2 cellular contexts compared by ENCODE assay signal in the genomic region with DNA sequence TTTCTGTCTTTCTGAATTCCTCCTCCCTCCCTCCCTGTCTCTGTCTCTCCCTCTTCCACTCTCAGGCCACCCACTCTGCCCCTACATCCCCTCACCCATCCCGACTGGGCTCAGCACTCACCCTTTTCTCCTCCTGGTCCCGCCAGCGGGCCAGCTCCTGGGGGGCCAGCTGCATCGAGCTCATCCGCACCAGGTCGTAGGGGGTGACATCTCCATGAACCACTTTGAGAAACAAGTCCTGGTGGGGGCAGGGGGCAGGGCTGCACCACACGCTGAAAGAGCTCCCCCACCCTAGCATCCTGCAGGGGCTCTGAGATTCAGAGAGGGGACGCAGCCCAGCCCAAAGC.
TF ChIP-seq lines count a peak whose summit lies in the region.

No MANE protein-coding gene starts in this region.

TF ChIP-seq in A549, 52 proteins besides CTCF, POLR2A, EP300 and RAD21:
- TF ChIP-seq SREBF2 (IDR thresholded peaks at IDR 0.05) (no peak), MYC (IDR thresholded peaks at IDR 0.05; ENCODE audit: borderline replicate concordance, low read length) (no peak), CBX8 (IDR thresholded peaks at IDR 0.05) (no peak), RFX5 (IDR thresholded peaks at IDR 0.05) (no peak), BHLHE40 (IDR thresholded peaks at IDR 0.05; ENCODE audit: low read depth, low read length) (no peak), PHF8 (IDR thresholded peaks at IDR 0.05; ENCODE audit: borderline replicate concordance, low read depth) (no peak), JUNB (IDR thresholded peaks at IDR 0.05) (no peak), ZNF302 (CRISPR knock-in tag; IDR thresholded peaks at IDR 0.05) (no peak), MAFK (IDR thresholded peaks at IDR 0.05; ENCODE audit: partially characterized antibody) (no peak), POLR2AphosphoS2 (conservative IDR thresholded peaks at IDR 0.05; ENCODE audit: low read length) (no peak), FOSL2 (IDR thresholded peaks at IDR 0.05) (no peak), FOSL2 (CRISPR knock-in tag; IDR thresholded peaks at IDR 0.05) (no peak), HEYL (CRISPR knock-in tag; IDR thresholded peaks at IDR 0.05) (no peak), TFCP2L1 (CRISPR knock-in tag; IDR thresholded peaks at IDR 0.05) (no peak)
- TF ChIP-seq, protein P1, sequence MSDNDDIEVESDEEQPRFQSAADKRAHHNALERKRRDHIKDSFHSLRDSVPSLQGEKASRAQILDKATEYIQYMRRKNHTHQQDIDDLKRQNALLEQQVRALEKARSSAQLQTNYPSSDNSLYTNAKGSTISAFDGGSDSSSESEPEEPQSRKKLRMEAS (IDR thresholded peaks at IDR 0.05): no peak
- TF ChIP-seq, protein P2, sequence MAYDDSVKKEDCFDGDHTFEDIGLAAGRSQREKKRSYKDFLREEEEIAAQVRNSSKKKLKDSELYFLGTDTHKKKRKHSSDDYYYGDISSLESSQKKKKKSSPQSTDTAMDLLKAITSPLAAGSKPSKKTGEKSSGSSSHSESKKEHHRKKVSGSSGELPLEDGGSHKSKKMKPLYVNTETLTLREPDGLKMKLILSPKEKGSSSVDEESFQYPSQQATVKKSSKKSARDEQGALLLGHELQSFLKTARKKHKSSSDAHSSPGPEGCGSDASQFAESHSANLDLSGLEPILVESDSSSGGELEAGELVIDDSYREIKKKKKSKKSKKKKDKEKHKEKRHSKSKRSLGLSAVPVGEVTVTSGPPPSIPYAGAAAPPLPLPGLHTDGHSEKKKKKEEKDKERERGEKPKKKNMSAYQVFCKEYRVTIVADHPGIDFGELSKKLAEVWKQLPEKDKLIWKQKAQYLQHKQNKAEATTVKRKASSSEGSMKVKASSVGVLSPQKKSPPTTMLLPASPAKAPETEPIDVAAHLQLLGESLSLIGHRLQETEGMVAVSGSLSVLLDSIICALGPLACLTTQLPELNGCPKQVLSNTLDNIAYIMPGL (CRISPR knock-in tag; IDR thresholded peaks at IDR 0.05; ENCODE audit: borderline replicate concordance): no peak
- TF ChIP-seq, protein P3, sequence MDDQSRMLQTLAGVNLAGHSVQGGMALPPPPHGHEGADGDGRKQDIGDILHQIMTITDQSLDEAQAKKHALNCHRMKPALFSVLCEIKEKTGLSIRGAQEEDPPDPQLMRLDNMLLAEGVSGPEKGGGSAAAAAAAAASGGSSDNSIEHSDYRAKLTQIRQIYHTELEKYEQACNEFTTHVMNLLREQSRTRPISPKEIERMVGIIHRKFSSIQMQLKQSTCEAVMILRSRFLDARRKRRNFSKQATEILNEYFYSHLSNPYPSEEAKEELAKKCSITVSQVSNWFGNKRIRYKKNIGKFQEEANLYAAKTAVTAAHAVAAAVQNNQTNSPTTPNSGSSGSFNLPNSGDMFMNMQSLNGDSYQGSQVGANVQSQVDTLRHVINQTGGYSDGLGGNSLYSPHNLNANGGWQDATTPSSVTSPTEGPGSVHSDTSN (IDR thresholded peaks at IDR 0.05): no peak
- TF ChIP-seq, protein P4, sequence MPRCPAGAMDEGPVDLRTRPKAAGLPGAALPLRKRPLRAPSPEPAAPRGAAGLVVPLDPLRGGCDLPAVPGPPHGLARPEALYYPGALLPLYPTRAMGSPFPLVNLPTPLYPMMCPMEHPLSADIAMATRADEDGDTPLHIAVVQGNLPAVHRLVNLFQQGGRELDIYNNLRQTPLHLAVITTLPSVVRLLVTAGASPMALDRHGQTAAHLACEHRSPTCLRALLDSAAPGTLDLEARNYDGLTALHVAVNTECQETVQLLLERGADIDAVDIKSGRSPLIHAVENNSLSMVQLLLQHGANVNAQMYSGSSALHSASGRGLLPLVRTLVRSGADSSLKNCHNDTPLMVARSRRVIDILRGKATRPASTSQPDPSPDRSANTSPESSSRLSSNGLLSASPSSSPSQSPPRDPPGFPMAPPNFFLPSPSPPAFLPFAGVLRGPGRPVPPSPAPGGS (IDR thresholded peaks at IDR 0.05): no peak

TF ChIP-seq in endothelial cell of umbilical vein, 7 proteins besides CTCF, POLR2A, EP300 and RAD21:
- TF ChIP-seq MYC (IDR thresholded peaks at IDR 0.05; ENCODE audit: low read depth, low read length) (no peak), FOS (IDR thresholded peaks at IDR 0.05; ENCODE audit: borderline replicate concordance, insufficient read depth, low read length) (no peak), GATA2 (IDR thresholded peaks at IDR 0.05; ENCODE audit: insufficient read depth, insufficient read length, low read depth, low read length) (no peak), EZH2 (IDR thresholded peaks at IDR 0.05; ENCODE audit: borderline replicate concordance, low read depth, low read length, severe bottlenecking) (no peak), JUN (IDR thresholded peaks at IDR 0.05; ENCODE audit: borderline replicate concordance, insufficient read depth, insufficient read length, low read depth) (no peak), POLR2AphosphoS5 (IDR thresholded peaks at IDR 0.05; ENCODE audit: insufficient read depth, low read depth, low read length) (no peak)
- TF ChIP-seq, protein P1 (IDR thresholded peaks at IDR 0.05; ENCODE audit: insufficient read depth, insufficient read length): no peak
